ENCODE assay signal across 8 cellular contexts in the genomic region with DNA sequence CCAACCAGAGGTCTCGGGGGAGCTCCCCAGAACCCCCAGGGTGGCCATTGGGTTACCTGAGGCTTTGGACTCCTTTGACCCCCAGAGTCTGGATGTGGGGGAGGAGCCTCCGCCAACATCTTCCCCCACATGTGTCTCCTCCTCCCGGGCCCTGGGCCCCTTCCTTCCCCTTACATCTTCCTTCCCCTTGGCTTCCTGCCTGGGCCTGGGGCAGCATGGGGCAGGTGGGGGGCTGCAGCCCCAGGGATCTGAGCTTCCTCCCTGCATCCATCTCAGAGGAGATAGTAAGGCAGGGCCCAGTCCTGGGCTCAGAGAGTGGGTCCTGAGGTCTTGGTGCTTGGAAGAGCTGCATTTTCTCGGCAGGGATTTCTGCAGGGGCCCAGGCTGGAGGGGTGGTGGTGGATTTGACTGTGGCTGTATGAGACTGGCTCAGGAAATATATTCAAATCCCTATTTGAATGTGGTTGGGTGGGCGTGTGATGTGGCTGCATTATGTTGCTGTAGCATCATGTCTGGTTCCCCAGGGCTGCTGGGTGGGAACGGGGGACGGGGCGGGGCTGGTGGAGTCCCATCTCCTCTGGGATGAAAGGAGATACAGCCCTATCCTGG. TPM values are rescaled to one million over a fixed set of nuclear protein-coding genes. Genes with fewer than 3 reads are reported as not detected.
DNase-seq lines count a peak whose midpoint lies in the region; ATAC-seq and TF ChIP-seq lines count a peak whose summit lies in the region.

No MANE protein-coding gene starts in this region.

- H3K27me3 Mint-ChIP-seq in CD4-positive, CD25-positive, alpha-beta regulatory T cell, result no peaks in the 10 kb centered on the region
- no peaks in the 10 kb centered on the region; the same call in 1 of the 2 replicates for H3K27me3 Mint-ChIP-seq in WTC11 (ENCODE audit: low read depth)

- no peaks in the 10 kb centered on the region for H3K9me3 ChIP-seq in CD4-positive, CD25-positive, alpha-beta regulatory T cell (ENCODE audit: control insufficient read depth in 2 of 2, low read length in 2 of 2)

- H3K4me1 ChIP-seq in CD4-positive, CD25-positive, alpha-beta regulatory T cell (ENCODE audit: control insufficient read depth, insufficient read depth, low read length, poor library complexity, severe bottlenecking), result peaks cover 38% of the 10 kb centered on the region

- peaks cover 14% of the 10 kb centered on the region for H3K36me3 ChIP-seq in CD4-positive, CD25-positive, alpha-beta regulatory T cell (ENCODE audit: control insufficient read depth, insufficient read depth, low read length)

- H3K27me3 ChIP-seq in CD4-positive, CD25-positive, alpha-beta regulatory T cell (ENCODE audit: control insufficient read depth, insufficient read depth, low read length), result no peaks in the 10 kb centered on the region

- peak overlapping the region; percentile 81 for H3K4me3 ChIP-seq in CD4-positive, CD25-positive, alpha-beta regulatory T cell (ENCODE audit: low read depth, low read length)

- H3K27ac ChIP-seq in CD4-positive, CD25-positive, alpha-beta regulatory T cell (ENCODE audit: insufficient read depth, low read length, poor library complexity, severe bottlenecking), result peak overlapping the region; percentile 77

- POLR2A ChIA-PET in WTC11 (lab: Charles Lee), result no interaction called here

- CTCF ChIA-PET in WTC11 (lab: Charles Lee), result interaction anchor here (1.1 to 3.5 kb wide), 3 partner anchors 27 to 90 kb away, joined by 4 to 26 read pairs (median 6); no protein-coding TSS in a partner anchor

- peak; percentile 19 to 42 for ATAC-seq in CD4-positive, CD25-positive, alpha-beta regulatory T cell (ENCODE audit: low read depth in 2 of 2)
- ATAC-seq in HG02852 (IDR thresholded peaks at IDR 0.05; ENCODE audit: unreplicated experiment) (peak; percentile 37), WTC11 (peak; percentile 30; the same call in 1 of the 2 replicates), HG02970 (IDR thresholded peaks at IDR 0.05; ENCODE audit: low FRiP score, unreplicated experiment) (no peak)

- peaks cover 27% of the 10 kb centered on the region for H3K36me3 Mint-ChIP-seq in CD4-positive, CD25-positive, alpha-beta regulatory T cell
- peaks cover 6% of the 10 kb centered on the region; the same call in 1 of the 2 replicates for H3K36me3 Mint-ChIP-seq in WTC11

- H3K9me3 Mint-ChIP-seq in CD4-positive, CD25-positive, alpha-beta regulatory T cell, result peaks cover 0 to 2% (median 0%) of the 10 kb centered on the region in 7 donors
- peaks cover 21% of the 10 kb centered on the region for H3K9me3 Mint-ChIP-seq in WTC11

- peak; percentile 39 to 63 (median 40) for DNase-seq in CD4-positive, CD25-positive, alpha-beta regulatory T cell
- no peak for DNase-seq in WTC11 (ENCODE audit: low spot score)
- peak; percentile 89 for DNase-seq in cardiac septum (ENCODE audit: low spot score)
- DNase-seq in stimulated activated CD4-positive, alpha-beta T cell treated with anti-CD3 and anti-CD28 coated beads, TNF-alpha, amount 100 ng/mL, for 48 hours (ENCODE audit: low read depth in 3 of 3), result peak; percentile 42 to 65 (median 46)
- DNase-seq in COLO668 (lab: John Stamatoyannopoulos, UW; ENCODE audit: unreplicated experiment), result no peak
- no peak for DNase-seq in dedifferentiated amniotic fluid mesenchymal stem cell (ENCODE audit: extremely low spot score)

- TF ChIP-seq CTCF in WTC11 (IDR thresholded peaks at IDR 0.05), result no peak

- peak overlapping the region; percentile 93 to 98 (median 96) for H3K4me3 Mint-ChIP-seq in CD4-positive, CD25-positive, alpha-beta regulatory T cell
- no peak overlapping the region for H3K4me3 Mint-ChIP-seq in WTC11

- H3K27ac Mint-ChIP-seq in CD4-positive, CD25-positive, alpha-beta regulatory T cell, result peak overlapping the region; percentile 1 to 92 (median 88)
- no peak overlapping the region for H3K27ac Mint-ChIP-seq in WTC11

- intact Hi-C loops in cardiac septum (cut with DNase I), result no loop called here

- peaks cover 0 to 69% (median 42%) of the 10 kb centered on the region in 4 donors for H3K4me1 Mint-ChIP-seq in CD4-positive, CD25-positive, alpha-beta regulatory T cell
- peaks cover 6% of the 10 kb centered on the region; the same call in 1 of the 2 replicates for H3K4me1 Mint-ChIP-seq in WTC11

TF ChIP-seq in WTC11, 78 proteins besides CTCF, POLR2A, EP300 and RAD21 (continues in another document):
- TF ChIP-seq, protein P1, sequence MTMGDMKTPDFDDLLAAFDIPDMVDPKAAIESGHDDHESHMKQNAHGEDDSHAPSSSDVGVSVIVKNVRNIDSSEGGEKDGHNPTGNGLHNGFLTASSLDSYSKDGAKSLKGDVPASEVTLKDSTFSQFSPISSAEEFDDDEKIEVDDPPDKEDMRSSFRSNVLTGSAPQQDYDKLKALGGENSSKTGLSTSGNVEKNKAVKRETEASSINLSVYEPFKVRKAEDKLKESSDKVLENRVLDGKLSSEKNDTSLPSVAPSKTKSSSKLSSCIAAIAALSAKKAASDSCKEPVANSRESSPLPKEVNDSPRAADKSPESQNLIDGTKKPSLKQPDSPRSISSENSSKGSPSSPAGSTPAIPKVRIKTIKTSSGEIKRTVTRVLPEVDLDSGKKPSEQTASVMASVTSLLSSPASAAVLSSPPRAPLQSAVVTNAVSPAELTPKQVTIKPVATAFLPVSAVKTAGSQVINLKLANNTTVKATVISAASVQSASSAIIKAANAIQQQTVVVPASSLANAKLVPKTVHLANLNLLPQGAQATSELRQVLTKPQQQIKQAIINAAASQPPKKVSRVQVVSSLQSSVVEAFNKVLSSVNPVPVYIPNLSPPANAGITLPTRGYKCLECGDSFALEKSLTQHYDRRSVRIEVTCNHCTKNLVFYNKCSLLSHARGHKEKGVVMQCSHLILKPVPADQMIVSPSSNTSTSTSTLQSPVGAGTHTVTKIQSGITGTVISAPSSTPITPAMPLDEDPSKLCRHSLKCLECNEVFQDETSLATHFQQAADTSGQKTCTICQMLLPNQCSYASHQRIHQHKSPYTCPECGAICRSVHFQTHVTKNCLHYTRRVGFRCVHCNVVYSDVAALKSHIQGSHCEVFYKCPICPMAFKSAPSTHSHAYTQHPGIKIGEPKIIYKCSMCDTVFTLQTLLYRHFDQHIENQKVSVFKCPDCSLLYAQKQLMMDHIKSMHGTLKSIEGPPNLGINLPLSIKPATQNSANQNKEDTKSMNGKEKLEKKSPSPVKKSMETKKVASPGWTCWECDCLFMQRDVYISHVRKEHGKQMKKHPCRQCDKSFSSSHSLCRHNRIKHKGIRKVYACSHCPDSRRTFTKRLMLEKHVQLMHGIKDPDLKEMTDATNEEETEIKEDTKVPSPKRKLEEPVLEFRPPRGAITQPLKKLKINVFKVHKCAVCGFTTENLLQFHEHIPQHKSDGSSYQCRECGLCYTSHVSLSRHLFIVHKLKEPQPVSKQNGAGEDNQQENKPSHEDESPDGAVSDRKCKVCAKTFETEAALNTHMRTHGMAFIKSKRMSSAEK (CRISPR knock-in tag; IDR thresholded peaks at IDR 0.05; ENCODE audit: borderline replicate concordance), result no peak
- TF ChIP-seq RORB (CRISPR knock-in tag; IDR thresholded peaks at IDR 0.05) (no peak), ZNF219 (CRISPR knock-in tag; IDR thresholded peaks at IDR 0.05; ENCODE audit: borderline replicate concordance) (no peak), ZNF671 (CRISPR knock-in tag; IDR thresholded peaks at IDR 0.05) (no peak), PRRX2 (CRISPR knock-in tag; IDR thresholded peaks at IDR 0.05) (no peak)
- TF ChIP-seq, protein P2, sequence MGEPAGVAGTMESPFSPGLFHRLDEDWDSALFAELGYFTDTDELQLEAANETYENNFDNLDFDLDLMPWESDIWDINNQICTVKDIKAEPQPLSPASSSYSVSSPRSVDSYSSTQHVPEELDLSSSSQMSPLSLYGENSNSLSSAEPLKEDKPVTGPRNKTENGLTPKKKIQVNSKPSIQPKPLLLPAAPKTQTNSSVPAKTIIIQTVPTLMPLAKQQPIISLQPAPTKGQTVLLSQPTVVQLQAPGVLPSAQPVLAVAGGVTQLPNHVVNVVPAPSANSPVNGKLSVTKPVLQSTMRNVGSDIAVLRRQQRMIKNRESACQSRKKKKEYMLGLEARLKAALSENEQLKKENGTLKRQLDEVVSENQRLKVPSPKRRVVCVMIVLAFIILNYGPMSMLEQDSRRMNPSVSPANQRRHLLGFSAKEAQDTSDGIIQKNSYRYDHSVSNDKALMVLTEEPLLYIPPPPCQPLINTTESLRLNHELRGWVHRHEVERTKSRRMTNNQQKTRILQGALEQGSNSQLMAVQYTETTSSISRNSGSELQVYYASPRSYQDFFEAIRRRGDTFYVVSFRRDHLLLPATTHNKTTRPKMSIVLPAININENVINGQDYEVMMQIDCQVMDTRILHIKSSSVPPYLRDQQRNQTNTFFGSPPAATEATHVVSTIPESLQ (CRISPR knock-in tag; IDR thresholded peaks at IDR 0.05), result no peak
- TF ChIP-seq, protein P3, sequence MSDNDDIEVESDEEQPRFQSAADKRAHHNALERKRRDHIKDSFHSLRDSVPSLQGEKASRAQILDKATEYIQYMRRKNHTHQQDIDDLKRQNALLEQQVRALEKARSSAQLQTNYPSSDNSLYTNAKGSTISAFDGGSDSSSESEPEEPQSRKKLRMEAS (CRISPR knock-in tag; IDR thresholded peaks at IDR 0.05), result no peak

RNA-seq across cellular contexts. Expression of a gene that starts 0.9 kb away (rescaled TPM):
- 117 TPM for total RNA-seq in CD4-positive, CD25-positive, alpha-beta regulatory T cell
- 10 to 100 TPM; 14.8 to 24.2 (median 21.8) TPM for polyA plus RNA-seq in CD4-positive, CD25-positive, alpha-beta regulatory T cell
- total RNA-seq in WTC11 (2021), result 0.73 to 0.83 TPM (median 0.80 TPM) in 3 replicates
- 1.5 TPM for total RNA-seq in cardiac septum

RNA-seq across cellular contexts. Expression of a gene that starts 6.2 kb away (rescaled TPM):
- 46.2 TPM for total RNA-seq in CD4-positive, CD25-positive, alpha-beta regulatory T cell
- 10 to 100 TPM; 19.5 to 26.5 (median 22.1) TPM for polyA plus RNA-seq in CD4-positive, CD25-positive, alpha-beta regulatory T cell
- 25.1 to 30.3 TPM (median 26.7 TPM) in 3 replicates for total RNA-seq in WTC11 (2021)
- total RNA-seq in cardiac septum, result 0.40 TPM

RNA-seq across cellular contexts. Expression of a gene that starts 33.9 kb away (rescaled TPM):
- total RNA-seq in CD4-positive, CD25-positive, alpha-beta regulatory T cell, result 2.6 TPM
- polyA plus RNA-seq in CD4-positive, CD25-positive, alpha-beta regulatory T cell, result under 1 TPM in 3 of 4 donors, not detected in 1; 0.37 to 0.51 (median 0.38) TPM
- total RNA-seq in WTC11 (2021) (61.5 to 76.6 TPM (median 62.4 TPM) in 3 replicates), cardiac septum (86.1 TPM)

RNA-seq across cellular contexts. Expression of a gene that starts 36.0 kb away (rescaled TPM):
- 60.7 TPM for total RNA-seq in CD4-positive, CD25-positive, alpha-beta regulatory T cell
- polyA plus RNA-seq in CD4-positive, CD25-positive, alpha-beta regulatory T cell, result 10 to 100 TPM; 82.9 to 98.8 (median 87.4) TPM
- total RNA-seq in WTC11 (2021) (48.7 to 59.5 TPM (median 54.2 TPM) in 3 replicates), cardiac septum (22.5 TPM)

RNA-seq across cellular contexts. Expression of a gene that starts 53.0 kb away (rescaled TPM):
- not detected for total RNA-seq in CD4-positive, CD25-positive, alpha-beta regulatory T cell
- not detected for polyA plus RNA-seq in CD4-positive, CD25-positive, alpha-beta regulatory T cell
- total RNA-seq in WTC11 (2021) (7.0 to 9.3 TPM (median 8.9 TPM) in 3 replicates), cardiac septum (50.6 TPM)

Comparison
In these comparisons a context has a peak if more than half of its experiments do, and no peak if none do; other contexts are left out.
1. DNase-seq: peak in CD4-positive, CD25-positive, alpha-beta regulatory T cell (3 of 3), cardiac septum (single experiment) and stimulated activated CD4-positive, alpha-beta T cell treated with anti-CD3 and anti-CD28 coated beads, TNF-alpha, amount 100 ng/mL, for 48 hours (3 of 3); none in WTC11 (single experiment), COLO668 (single experiment) and dedifferentiated amniotic fluid mesenchymal stem cell (single experiment).
2. RNA of a gene that starts 0.9 kb away (total RNA-seq): 117 TPM in CD4-positive, CD25-positive, alpha-beta regulatory T cell (single experiment); 1.5 TPM in cardiac septum (single experiment) and 0.73 to 0.83 TPM in WTC11; every median in the first group is over 10 times any median in the second.
3. RNA of a gene that starts 6.2 kb away (total RNA-seq): 46.2 TPM in CD4-positive, CD25-positive, alpha-beta regulatory T cell (single experiment) and 25.1 to 30.3 TPM in WTC11; 0.40 TPM in cardiac septum (single experiment); every median in the first group is over 10 times any median in the second.
4. RNA of a gene that starts 33.9 kb away (total RNA-seq): 86.1 TPM in cardiac septum (single experiment) and 61.5 to 76.6 TPM in WTC11; 2.6 TPM in CD4-positive, CD25-positive, alpha-beta regulatory T cell (single experiment); every median in the first group is over 10 times any median in the second.